Comparison of ENCODE assay signal across 26 cellular contexts in genomic region chr20:62639765-62640164, GRCh38. TPM values are rescaled to one million over a fixed set of nuclear protein-coding genes. Genes with fewer than 3 reads are reported as not detected.
DNase-seq lines count a peak whose midpoint lies in the region; ATAC-seq, FAIRE-seq and TF ChIP-seq lines count a peak whose summit lies in the region.
"Had no signal": no experiment of that assay in that cellular context is flagged by ENCODE, and none has a peak within 500 bp of the region (broad histone marks: within the 10 kb centered on the region; RNA-seq: fewer than 3 reads in every experiment).

No MANE protein-coding gene starts in this region.

- no peak overlapping the region for H3K4me3 ChIP-seq in Panc1 (ENCODE audit: low read depth in 2 of 2, low read length in 2 of 2)
- H3K4me3 ChIP-seq: BLaER1 had no signal

- no TSS peak for BruUV-seq in Panc1 (replicated peaks; lab: Mats Ljungman, UMichigan)

- H3K4me1 Mint-ChIP-seq in WTC11 (peaks cover 18% of the 10 kb centered on the region), glutamatergic neuron (ENCODE audit: low read depth, unreplicated experiment) (peaks cover 38% of the 10 kb centered on the region)

- H3K36me3 ChIP-seq in Panc1 (ENCODE audit: control insufficient read depth, insufficient read depth, low read length): no peaks in the 10 kb centered on the region; the same call in 1 of the 2 replicates
- H3K36me3 ChIP-seq: BLaER1 had no signal

- no peaks in the 10 kb centered on the region for H3K27me3 ChIP-seq in Panc1 (ENCODE audit: control insufficient read depth, insufficient read depth, low read length)
- H3K27me3 ChIP-seq: BE2C had no signal

- CTCF ChIA-PET in Panc1 (lab: Charles Lee) (no interaction called here), WTC11 (lab: Charles Lee) (interaction anchor here (2.5 to 2.6 kb wide), 2 partner anchors 23 to 140 kb away, joined by 7 to 9 read pairs; no protein-coding TSS in a partner anchor)

- in situ Hi-C loops in Panc1 (cut with HindIII; ENCODE audit: low pct_unique_long_range_greater_than_20kb, low sequenced_read_pairs): no loop called here

- H3K27ac ChIP-seq in Panc1 (ENCODE audit: low read length): peak overlapping the region; percentile 68; the same call in 1 of the 2 replicates
- H3K27ac ChIP-seq: BLaER1 had no signal

- H3K27me3 Mint-ChIP-seq in WTC11 (ENCODE audit: low read depth) (peaks cover 40% of the 10 kb centered on the region), glutamatergic neuron (ENCODE audit: unreplicated experiment) (peaks cover 27% of the 10 kb centered on the region)

- no peak for FAIRE-seq in GM12892 (lab: Jason Lieb, UNC)
- FAIRE-seq: A204.1, D721Med, G401.6, GM12891, GM19239 had no signal

- TF ChIP-seq POLR2A in GM12892 (IDR thresholded peaks at IDR 0.05; ENCODE audit: low read depth, low read length): no peak

- intact Hi-C loops in Panc1 (cut with micrococcal nuclease; ENCODE audit: unreplicated experiment): no loop called here

- DNase-seq in Panc1 (ENCODE audit: low read depth, low spot score) (no peak), WTC11 (ENCODE audit: low spot score) (no peak), glutamatergic neuron (peak; percentile 55), retina (peak; percentile 9), GM12892 (ENCODE audit: insufficient read length) (no peak), cortex of kidney (lab: John Stamatoyannopoulos, UW) (no peak)
- DNase-seq: 8988T; ACHN; BE2C; C1 segment of cervical spinal cord; Caco-2; Calu3; CD4-positive, alpha-beta memory T cell; CD4-positive, CD25-positive, alpha-beta regulatory T cell; CD8-positive, alpha-beta memory T cell; DMS79 treated with DMSO at 0.1 percent for 48 hours; GF-D8 had no signal

- H3K9me3 Mint-ChIP-seq in WTC11: no peaks in the 10 kb centered on the region
- peaks cover 27% of the 10 kb centered on the region for H3K9me3 Mint-ChIP-seq in glutamatergic neuron (ENCODE audit: unreplicated experiment)
- H3K9me3 Mint-ChIP-seq: CD4-positive, CD25-positive, alpha-beta regulatory T cell; CD8-positive, alpha-beta memory T cell had no signal

- no peaks in the 10 kb centered on the region for H3K9me3 ChIP-seq in Panc1 (ENCODE audit: control insufficient read depth, insufficient read depth, low read depth, low read length)
- H3K9me3 ChIP-seq: BE2C, BLaER1, Caco-2 had no signal

- no peaks in the 10 kb centered on the region for H3K36me3 Mint-ChIP-seq in WTC11
- H3K36me3 Mint-ChIP-seq in glutamatergic neuron (ENCODE audit: unreplicated experiment): no peaks in the 10 kb centered on the region
- H3K36me3 Mint-ChIP-seq: CD14-positive monocyte; CD4-positive, alpha-beta memory T cell; CD4-positive, CD25-positive, alpha-beta regulatory T cell; CD8-positive, alpha-beta memory T cell had no signal

- ATAC-seq in Panc1: no peak
- no peak for ATAC-seq in WTC11
- no peak for ATAC-seq in HG02852 (IDR thresholded peaks at IDR 0.05; ENCODE audit: unreplicated experiment)
- ATAC-seq in GM18498 (IDR thresholded peaks at IDR 0.05; ENCODE audit: unreplicated experiment): no peak

- POLR2A ChIA-PET in Panc1 (lab: Charles Lee): no interaction called here
- POLR2A ChIA-PET in WTC11 (lab: Charles Lee): interaction anchor here (0.6 kb wide), 1 partner anchor 299 kb away, joined by 4 read pairs; no protein-coding TSS in a partner anchor

- TF ChIP-seq CTCF in Panc1 (IDR thresholded peaks at IDR 0.05) (no peak), WTC11 (IDR thresholded peaks at IDR 0.05) (no peak), glutamatergic neuron (IDR thresholded peaks at IDR 0.05; ENCODE audit: partially characterized antibody, unreplicated experiment) (no peak)

- peaks cover 46% of the 10 kb centered on the region for H3K4me1 ChIP-seq in Panc1 (ENCODE audit: control insufficient read depth, insufficient read depth, low read length)

- H3K27ac Mint-ChIP-seq in WTC11 (no peak overlapping the region), glutamatergic neuron (ENCODE audit: unreplicated experiment) (peak overlapping the region; percentile 95)
- H3K27ac Mint-ChIP-seq: CD14-positive monocyte had no signal

- H3K4me3 Mint-ChIP-seq in WTC11: no peak overlapping the region
- peak overlapping the region; percentile 74 for H3K4me3 Mint-ChIP-seq in glutamatergic neuron (ENCODE audit: unreplicated experiment)

TF ChIP-seq in WTC11, 78 proteins besides CTCF, POLR2A, EP300 and RAD21:
- TF ChIP-seq OVOL2 (CRISPR knock-in tag; IDR thresholded peaks at IDR 0.05; ENCODE audit: borderline replicate concordance) (no peak), USF1 (CRISPR knock-in tag; IDR thresholded peaks at IDR 0.05) (no peak), GABPB1 (CRISPR knock-in tag; IDR thresholded peaks at IDR 0.05) (peak; percentile 59)
TF ChIP-seq in WTC11: peak in this region for 1.

RNA-seq across cellular contexts. Expression of gene SLCO4A1, which starts 2.5 kb away (rescaled TPM):
- total RNA-seq in Panc1 (2021; ENCODE audit: unreplicated experiment) (167 TPM), WTC11 (2021) (15.2 to 19.9 TPM (median 18.5 TPM) in 3 replicates), glutamatergic neuron (ENCODE audit: unreplicated experiment) (26.5 TPM)
- 145 TPM for polyA plus RNA-seq in Panc1 (2012; ENCODE audit: insufficient read length)
- polyA plus RNA-seq in GM12892 (2012; ENCODE audit: missing spikeins): 8.7 TPM

Comparison
In these comparisons a context has a peak if more than half of its experiments do, and no peak if none do; other contexts are left out.
1. DNase-seq: peak in glutamatergic neuron (single experiment) and retina (single experiment); none in Panc1 (single experiment), WTC11 (single experiment), GM12892 (single experiment) and cortex of kidney (single experiment).